Comparison of ENCODE assay signal across 8 cellular contexts in the genomic region with DNA sequence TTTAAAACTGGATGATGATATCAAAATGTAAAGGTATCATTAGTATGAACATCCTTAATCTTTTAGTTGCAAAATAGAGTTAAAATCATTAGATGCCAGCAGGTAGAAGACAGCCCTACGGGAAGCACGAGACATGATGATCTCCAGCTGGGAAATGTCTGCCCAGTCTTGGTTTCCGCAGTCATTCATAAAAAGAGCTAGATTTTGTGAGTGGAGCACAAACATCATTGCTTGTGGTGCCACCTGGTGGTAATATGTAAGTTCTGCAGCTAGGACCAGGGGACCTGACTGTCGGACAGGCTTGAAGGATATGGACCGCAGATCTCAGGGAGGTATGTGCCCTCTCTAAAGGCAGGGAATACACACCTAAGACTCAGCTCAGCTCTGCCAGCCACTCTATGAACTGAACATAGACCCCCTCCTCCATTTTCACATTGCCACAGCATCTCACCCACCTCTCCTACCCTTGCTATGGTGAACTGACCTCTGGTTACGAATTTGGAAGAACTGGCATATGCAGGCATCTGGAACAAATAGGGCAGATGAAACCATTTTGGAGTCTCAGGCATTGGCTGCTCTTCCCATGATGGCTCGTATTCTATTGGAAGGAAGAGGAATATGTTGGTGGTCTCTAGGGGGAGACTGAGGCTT. TPM values are rescaled to one million over a fixed set of nuclear protein-coding genes. Genes with fewer than 3 reads are reported as not detected.
DNase-seq lines count a peak whose midpoint lies in the region; ATAC-seq and TF ChIP-seq lines count a peak whose summit lies in the region.

No MANE protein-coding gene starts in this region.

- CTCF ChIA-PET in activated B cell treated with CpG ODN at 0.5 μM for 24 hours (lab: Charles Lee): interaction anchor here (0.5 to 9.7 kb wide), 41 partner anchors 9 to 417 kb away, joined by 3 to 383 read pairs (median 6); a partner anchor contains a TSS

- peak; percentile 62 for DNase-seq in ELF-1 (ENCODE audit: low read depth, low spot score)
- peak; percentile 69 to 92 for DNase-seq in NCI-H446 (lab: John Stamatoyannopoulos, UW)
- DNase-seq in activated B cell treated with CpG ODN at 0.5 μM for 24 hours: no peak
- no peak for DNase-seq in chondrocyte (ENCODE audit: low spot score)
- peak; percentile 69 for DNase-seq in left lobe of liver (ENCODE audit: low spot score)
- DNase-seq in stimulated activated CD8-positive, alpha-beta memory T cell treated with anti-CD3 and anti-CD28 coated beads, Interleukin-7, amount 100 ng/mL, for 4 hours (ENCODE audit: low read depth in 2 of 2): peak; percentile 28 to 49

- H3K27me3 Mint-ChIP-seq in activated B cell treated with CpG ODN at 0.5 μM for 24 hours: no peaks in the 10 kb centered on the region
- peaks cover 41% of the 10 kb centered on the region for H3K27me3 Mint-ChIP-seq in chondrocyte (ENCODE audit: low read depth)

- ATAC-seq in HG03066 (IDR thresholded peaks at IDR 0.05; ENCODE audit: low read depth, unreplicated experiment) (peak; percentile 58), activated B cell treated with CpG ODN at 0.5 μM for 24 hours (ENCODE audit: low read depth) (peak; percentile 54), left lobe of liver (peak; percentile 81), HG02623 (IDR thresholded peaks at IDR 0.05; ENCODE audit: unreplicated experiment) (no peak)

- H3K36me3 Mint-ChIP-seq in activated B cell treated with CpG ODN at 0.5 μM for 24 hours (ENCODE audit: low read depth) (peaks cover 89% of the 10 kb centered on the region), chondrocyte (ENCODE audit: low read depth) (no peaks in the 10 kb centered on the region)

- H3K9me3 Mint-ChIP-seq in activated B cell treated with CpG ODN at 0.5 μM for 24 hours (no peaks in the 10 kb centered on the region), chondrocyte (ENCODE audit: low read depth) (no peaks in the 10 kb centered on the region)

- intact Hi-C loops in activated B cell treated with CpG ODN at 0.5 μM for 24 hours (cut with micrococcal nuclease): loop anchor here (1.0 to 5.0 kb wide), 7 partner anchors 13 to 300 kb away; a partner anchor contains a TSS

- POLR2A ChIA-PET in activated B cell treated with CpG ODN at 0.5 μM for 24 hours (lab: Charles Lee): interaction anchor here (0.9 to 12.0 kb wide), 7 partner anchors 10 to 277 kb away, joined by 3 to 267 read pairs (median 4); a partner anchor contains a TSS

- H3K27ac Mint-ChIP-seq in activated B cell treated with CpG ODN at 0.5 μM for 24 hours (no peak overlapping the region), chondrocyte (ENCODE audit: unreplicated experiment) (no peak overlapping the region)

- H3K4me3 Mint-ChIP-seq in activated B cell treated with CpG ODN at 0.5 μM for 24 hours (peak overlapping the region; percentile 42), chondrocyte (ENCODE audit: unreplicated experiment) (no peak overlapping the region)

- H3K4me1 Mint-ChIP-seq in activated B cell treated with CpG ODN at 0.5 μM for 24 hours (peaks cover 93% of the 10 kb centered on the region), chondrocyte (ENCODE audit: low read depth) (peaks cover 8% of the 10 kb centered on the region)

- TF ChIP-seq CTCF in activated B cell treated with CpG ODN at 0.5 μM for 24 hours (IDR thresholded peaks at IDR 0.05) (peak; percentile 72), chondrocyte (IDR thresholded peaks at IDR 0.05) (peak; percentile 89)

RNA-seq across cellular contexts. Expression of a gene that starts 9.2 kb away (rescaled TPM):
- total RNA-seq in activated B cell treated with CpG ODN at 0.5 μM for 24 hours: 134 and 146 TPM in 2 replicates
- total RNA-seq in chondrocyte: not detected in 3 replicates
- total RNA-seq in left lobe of liver: 1.3 TPM

RNA-seq across cellular contexts. Expression of a gene that starts 15.3 kb away (rescaled TPM):
- total RNA-seq in activated B cell treated with CpG ODN at 0.5 μM for 24 hours (not detected in 2 replicates), chondrocyte (not detected in 3 replicates), left lobe of liver (not detected)

RNA-seq across cellular contexts. Expression of a gene that starts 33.7 kb away (rescaled TPM):
- total RNA-seq in activated B cell treated with CpG ODN at 0.5 μM for 24 hours (0.49 and 1.00 TPM in 2 replicates), chondrocyte (not detected in 3 replicates), left lobe of liver (23.3 TPM)

RNA-seq across cellular contexts. Expression of a gene that starts 47.1 kb away (rescaled TPM):
- not detected in 2 replicates for total RNA-seq in activated B cell treated with CpG ODN at 0.5 μM for 24 hours
- not detected in 3 replicates for total RNA-seq in chondrocyte
- not detected for total RNA-seq in left lobe of liver

RNA-seq across cellular contexts. Expression of a gene that starts 57.7 kb away (rescaled TPM):
- total RNA-seq in activated B cell treated with CpG ODN at 0.5 μM for 24 hours (not detected in 2 replicates), chondrocyte (not detected in 3 replicates), left lobe of liver (0.60 TPM)

Comparison
In these comparisons a context has a peak if more than half of its experiments do, and no peak if none do; other contexts are left out.
1. DNase-seq: peak in ELF-1 (single experiment), NCI-H446 (2 of 2), left lobe of liver (single experiment) and stimulated activated CD8-positive, alpha-beta memory T cell treated with anti-CD3 and anti-CD28 coated beads, Interleukin-7, amount 100 ng/mL, for 4 hours (2 of 2); none in activated B cell treated with CpG ODN at 0.5 μM for 24 hours (single experiment) and chondrocyte (single experiment).
2. RNA of a gene that starts 9.2 kb away (total RNA-seq): 134 to 146 TPM in activated B cell treated with CpG ODN at 0.5 μM for 24 hours; 1.3 TPM in left lobe of liver (single experiment) and not detected in chondrocyte; every median in the first group is over 10 times any median in the second.
3. RNA of a gene that starts 33.7 kb away (total RNA-seq): 23.3 TPM in left lobe of liver (single experiment); 0.49 to 1.00 TPM in activated B cell treated with CpG ODN at 0.5 μM for 24 hours and not detected in chondrocyte; every median in the first group is over 10 times any median in the second.